Comparison of ENCODE assay signal across 2 cellular contexts in genomic region chr21:7951854-7952519, GRCh38.
TF ChIP-seq lines count a peak whose summit lies in the region.

No MANE protein-coding gene starts in this region.

TF ChIP-seq in H1, 55 proteins besides CTCF, POLR2A, EP300 and RAD21 (continued from another document):
- no peak for TF ChIP-seq CBX8 (IDR thresholded peaks at IDR 0.05; ENCODE audit: borderline replicate concordance, low read depth, low read length)
- no peak for TF ChIP-seq POU5F1 (IDR thresholded peaks at IDR 0.05; ENCODE audit: low read depth, low read length)

TF ChIP-seq in liver, 16 proteins besides CTCF, POLR2A, EP300 and RAD21 (continued from another document):
- TF ChIP-seq, protein P1, sequence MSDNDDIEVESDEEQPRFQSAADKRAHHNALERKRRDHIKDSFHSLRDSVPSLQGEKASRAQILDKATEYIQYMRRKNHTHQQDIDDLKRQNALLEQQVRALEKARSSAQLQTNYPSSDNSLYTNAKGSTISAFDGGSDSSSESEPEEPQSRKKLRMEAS (IDR thresholded peaks at IDR 0.05), result no peak
- TF ChIP-seq TAF1 (conservative IDR thresholded peaks at IDR 0.05) (no peak), SP1 (IDR thresholded peaks at IDR 0.05) (no peak), ATF3 (IDR thresholded peaks at IDR 0.05) (no peak), YY1 (IDR thresholded peaks at IDR 0.05) (no peak), REST (IDR thresholded peaks at IDR 0.05) (no peak), GABPA (IDR thresholded peaks at IDR 0.05 in 1 of 2, conservative IDR thresholded peaks at IDR 0.05 in 1 of 2) (no peak), HNF4G (IDR thresholded peaks at IDR 0.05) (no peak), FOXA2 (IDR thresholded peaks at IDR 0.05) (no peak), JUND (IDR thresholded peaks at IDR 0.05) (no peak)
- TF ChIP-seq, protein P2, sequence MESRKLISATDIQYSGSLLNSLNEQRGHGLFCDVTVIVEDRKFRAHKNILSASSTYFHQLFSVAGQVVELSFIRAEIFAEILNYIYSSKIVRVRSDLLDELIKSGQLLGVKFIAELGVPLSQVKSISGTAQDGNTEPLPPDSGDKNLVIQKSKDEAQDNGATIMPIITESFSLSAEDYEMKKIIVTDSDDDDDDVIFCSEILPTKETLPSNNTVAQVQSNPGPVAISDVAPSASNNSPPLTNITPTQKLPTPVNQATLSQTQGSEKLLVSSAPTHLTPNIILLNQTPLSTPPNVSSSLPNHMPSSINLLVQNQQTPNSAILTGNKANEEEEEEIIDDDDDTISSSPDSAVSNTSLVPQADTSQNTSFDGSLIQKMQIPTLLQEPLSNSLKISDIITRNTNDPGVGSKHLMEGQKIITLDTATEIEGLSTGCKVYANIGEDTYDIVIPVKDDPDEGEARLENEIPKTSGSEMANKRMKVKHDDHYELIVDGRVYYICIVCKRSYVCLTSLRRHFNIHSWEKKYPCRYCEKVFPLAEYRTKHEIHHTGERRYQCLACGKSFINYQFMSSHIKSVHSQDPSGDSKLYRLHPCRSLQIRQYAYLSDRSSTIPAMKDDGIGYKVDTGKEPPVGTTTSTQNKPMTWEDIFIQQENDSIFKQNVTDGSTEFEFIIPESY (IDR thresholded peaks at IDR 0.05), result no peak
